Comparison of ENCODE assay signal across 13 cellular contexts in genomic region chr11:128294001-128294684, GRCh38.
DNase-seq lines count a peak whose midpoint lies in the region; ATAC-seq and TF ChIP-seq lines count a peak whose summit lies in the region.
"Had no signal": no experiment of that assay in that cellular context is flagged by ENCODE, and none has a peak within 500 bp of the region (broad histone marks: within the 10 kb centered on the region; RNA-seq: fewer than 3 reads in every experiment).

No MANE protein-coding gene starts in this region.

- TF ChIP-seq CTCF in tibial artery (IDR thresholded peaks at IDR 0.05) (no peak), MM.1S (IDR thresholded peaks at IDR 0.05; ENCODE audit: low read length) (no peak)

- H3K36me3 ChIP-seq in tibial artery (no peaks in the 10 kb centered on the region), MM.1S (replicated peaks; ENCODE audit: insufficient read depth, low read length) (no peaks in the 10 kb centered on the region)
- H3K36me3 ChIP-seq: BLaER1, cardiac muscle cell, gastrocnemius medialis, WERI-Rb-1 had no signal

- H3K4me1 ChIP-seq in tibial artery (peaks cover 0 to 51% (median 21%) of the 10 kb centered on the region in 4 donors), MM.1S (ENCODE audit: low read length) (peaks cover 15% of the 10 kb centered on the region)

- peak overlapping the region; percentile 30 to 66 for H3K27ac ChIP-seq in tibial artery
- no peak overlapping the region for H3K27ac ChIP-seq in MM.1S (ENCODE audit: low read length)
- H3K27ac ChIP-seq: BLaER1, cardiac muscle cell, gastrocnemius medialis, WERI-Rb-1 had no signal

- H3K36me3 Mint-ChIP-seq in T-helper 17 cell (ENCODE audit: low read depth) (peaks cover 5% of the 10 kb centered on the region), memory B cell (no peaks in the 10 kb centered on the region)

- DNase-seq in Right ventricle myocardium superior, result peak; percentile 43
- DNase-seq in Right ventricle myocardium inferior (ENCODE audit: missing footprints), result no peak
- DNase-seq in T-helper 17 cell, result no peak
- DNase-seq in memory B cell (ENCODE audit: low spot score in 2 of 2), result no peak
- DNase-seq in tibial artery, result no peak
- no peak for DNase-seq in NCI-H2171 (lab: John Stamatoyannopoulos, UW)
- no peak for DNase-seq in NCI-H1417 (lab: John Stamatoyannopoulos, UW)
- DNase-seq in MM.1S, result no peak
- DNase-seq: gastrocnemius medialis, NCI-H2029, WERI-Rb-1 had no signal

- H3K9me3 Mint-ChIP-seq in memory B cell, result peaks cover 2% of the 10 kb centered on the region

- H3K4me1 Mint-ChIP-seq in T-helper 17 cell, result peaks cover 77% of the 10 kb centered on the region
- H3K4me1 Mint-ChIP-seq in memory B cell, result peaks cover 66% of the 10 kb centered on the region

- intact Hi-C loops in Right ventricle myocardium superior (cut with DNase I) (loop anchor here (5.0 to 10.0 kb wide), 4 partner anchors 68 to 261 kb away; no protein-coding TSS in a partner anchor), Right ventricle myocardium inferior (cut with DNase I) (loop anchor here (5.0 kb wide), 3 partner anchors 38 to 538 kb away; no protein-coding TSS in a partner anchor), tibial artery (cut with DNase I; ENCODE audit: low total_unique reads) (loop anchor here (5.0 to 10.0 kb wide), 2 partner anchors 119 to 253 kb away; no protein-coding TSS in a partner anchor)

- H3K27me3 Mint-ChIP-seq in T-helper 17 cell (no peaks in the 10 kb centered on the region), memory B cell (no peaks in the 10 kb centered on the region)

- H3K4me3 Mint-ChIP-seq in T-helper 17 cell (no peak overlapping the region), memory B cell (no peak overlapping the region)

- no peaks in the 10 kb centered on the region for H3K79me2 ChIP-seq in MM.1S (ENCODE audit: low read length)

- H4K20me1 ChIP-seq in MM.1S (ENCODE audit: insufficient read depth, low read length), result no peaks in the 10 kb centered on the region
- H4K20me1 ChIP-seq: BLaER1 had no signal

- no peak overlapping the region for H3K4me2 ChIP-seq in MM.1S (ENCODE audit: low read depth, low read length)
- H3K4me2 ChIP-seq: BLaER1 had no signal

- no peak overlapping the region for H3K9ac ChIP-seq in MM.1S (ENCODE audit: low read length)
- H3K9ac ChIP-seq: BLaER1 had no signal

- H3K27ac Mint-ChIP-seq in T-helper 17 cell (peak overlapping the region; percentile 100), memory B cell (peak overlapping the region; percentile 29)

- peaks cover 14% of the 10 kb centered on the region for H3F3A ChIP-seq in MM.1S (ENCODE audit: insufficient read depth, low read length)

- ATAC-seq in Right ventricle myocardium superior (ENCODE audit: poor library complexity) (no peak), Right ventricle myocardium inferior (no peak), T-helper 17 cell (no peak), memory B cell (ENCODE audit: low read depth) (no peak)
- ATAC-seq: gastrocnemius medialis had no signal

- H3K27me3 ChIP-seq in tibial artery (no peaks in the 10 kb centered on the region), MM.1S (replicated peaks; ENCODE audit: insufficient read depth, low read length) (no peaks in the 10 kb centered on the region)
- H3K27me3 ChIP-seq: BLaER1, gastrocnemius medialis had no signal

- no peaks in the 10 kb centered on the region for H3K9me2 ChIP-seq in MM.1S (replicated peaks; ENCODE audit: insufficient read depth, low read length)

- no peak overlapping the region for H2AFZ ChIP-seq in MM.1S (ENCODE audit: low read length)

- no peak overlapping the region for H3K4me3 ChIP-seq in tibial artery
- no peak overlapping the region for H3K4me3 ChIP-seq in MM.1S (ENCODE audit: low read length)
- H3K4me3 ChIP-seq: BLaER1, cardiac muscle cell, gastrocnemius medialis had no signal

- no peaks in the 10 kb centered on the region for H3K9me3 ChIP-seq in T-helper 17 cell (ENCODE audit: control insufficient read depth, low read length, poor library complexity, severe bottlenecking)
- no peaks in the 10 kb centered on the region for H3K9me3 ChIP-seq in tibial artery
- H3K9me3 ChIP-seq in MM.1S (replicated peaks; ENCODE audit: insufficient read depth, low read length), result no peaks in the 10 kb centered on the region
- H3K9me3 ChIP-seq: BLaER1, gastrocnemius medialis had no signal
